8 cellular contexts compared by ENCODE assay signal in genomic region chr1:109161836-109162606, GRCh38. TPM values are rescaled to one million over a fixed set of nuclear protein-coding genes. Genes with fewer than 3 reads are reported as not detected.
A peak's percentile ranks its signal among the peaks of the same experiment; 100 is the strongest.
DNase-seq lines count a peak whose midpoint lies in the region; ATAC-seq and TF ChIP-seq lines count a peak whose summit lies in the region.

No MANE protein-coding gene starts in this region.

- no peak for TF ChIP-seq CTCF in upper lobe of right lung (IDR thresholded peaks at IDR 0.05)

- H3K27ac ChIP-seq in upper lobe of right lung: peak overlapping the region; percentile 77

- no peaks in the 10 kb centered on the region for H3K9me3 Mint-ChIP-seq in central memory CD8-positive, alpha-beta T cell

- peaks cover 9% of the 10 kb centered on the region for H3K4me1 Mint-ChIP-seq in central memory CD8-positive, alpha-beta T cell

- H3K4me1 ChIP-seq in upper lobe of right lung: peaks cover 23% of the 10 kb centered on the region

- DNase-seq in RPMI7951 (ENCODE audit: low read depth): peak; percentile 93
- DNase-seq in central memory CD8-positive, alpha-beta T cell (ENCODE audit: low spot score in 2 of 2): peak in 1 of 2 donors; percentile 11
- DNase-seq in mesenteric fat pad (ENCODE audit: low spot score): peak; percentile 18
- peak; percentile 73 for DNase-seq in upper lobe of right lung
- no peak for DNase-seq in NCI-H2227 treated with DMSO at 0.1 percent for 48 hours (lab: John Stamatoyannopoulos, UW)
- no peak for DNase-seq in effector CD4-positive, alpha-beta T cell

- ATAC-seq in GM18498 (IDR thresholded peaks at IDR 0.05; ENCODE audit: unreplicated experiment) (peak; percentile 63), HG02798 (IDR thresholded peaks at IDR 0.05; ENCODE audit: poor library complexity, unreplicated experiment) (peak; percentile 44), upper lobe of right lung (peak; percentile 92)
- peak; percentile 58 for ATAC-seq in central memory CD8-positive, alpha-beta T cell (replicated peaks; ENCODE audit: extremely low read depth, poor library complexity, severe bottlenecking)

- peaks cover 1% of the 10 kb centered on the region for H3K36me3 Mint-ChIP-seq in central memory CD8-positive, alpha-beta T cell (ENCODE audit: insufficient read depth)

- peak overlapping the region; percentile 74 for H3K27ac Mint-ChIP-seq in central memory CD8-positive, alpha-beta T cell (ENCODE audit: low read depth)

- peak overlapping the region; percentile 5 for H3K4me3 ChIP-seq in upper lobe of right lung

- intact Hi-C loops in upper lobe of right lung (cut with DNase I): no loop called here

- H3K4me3 Mint-ChIP-seq in central memory CD8-positive, alpha-beta T cell: peak overlapping the region; percentile 39

- H3K36me3 ChIP-seq in upper lobe of right lung: no peaks in the 10 kb centered on the region

- H3K27me3 ChIP-seq in upper lobe of right lung: no peaks in the 10 kb centered on the region

- H3K27me3 Mint-ChIP-seq in central memory CD8-positive, alpha-beta T cell: no peaks in the 10 kb centered on the region

- no peaks in the 10 kb centered on the region for H3K9me3 ChIP-seq in upper lobe of right lung

RNA-seq across cellular contexts. Expression of gene ELAPOR1, which starts 48.1 kb away (rescaled TPM):
- total RNA-seq in RPMI7951 (2014; rRNA removed; shearing (Covaris generic)): 0.29 and 0.36 TPM in 2 replicates
- total RNA-seq in mesenteric fat pad: 0.26 TPM
- total RNA-seq in upper lobe of right lung: 5.6 TPM

RNA-seq across cellular contexts. Expression of gene SARS1, which starts 51.7 kb away (rescaled TPM):
- total RNA-seq in RPMI7951 (2014; rRNA removed; shearing (Covaris generic)): 145 and 147 TPM in 2 replicates
- 119 TPM for total RNA-seq in mesenteric fat pad
- total RNA-seq in upper lobe of right lung: 194 TPM

Comparison
In these comparisons a context has a peak if more than half of its experiments do, and no peak if none do; other contexts are left out.
1. DNase-seq: peak in RPMI7951 (single experiment), mesenteric fat pad (single experiment) and upper lobe of right lung (single experiment); none in NCI-H2227 treated with DMSO at 0.1 percent for 48 hours (single experiment) and effector CD4-positive, alpha-beta T cell (single experiment).
2. Peak in every context shown above with its lines, with median percentiles within 50 percentile points of each other: ATAC-seq.